Comparison of ENCODE assay signal across 18 cellular contexts in genomic region chr11:18312012-18312411, GRCh38. TPM values are rescaled to one million over a fixed set of nuclear protein-coding genes. Genes with fewer than 3 reads are reported as not detected.
A peak's percentile ranks its signal among the peaks of the same experiment; 100 is the strongest.
DNase-seq lines count a peak whose midpoint lies in the region; ATAC-seq and TF ChIP-seq lines count a peak whose summit lies in the region.
"Had no signal": no experiment of that assay in that cellular context is flagged by ENCODE, and none has a peak within 500 bp of the region (broad histone marks: within the 10 kb centered on the region; RNA-seq: fewer than 3 reads in every experiment).

No MANE protein-coding gene starts in this region.

- WGBS in esophagus, 2 donors: 50 to 65% methylated on average over 3 of the region's 3 CpGs

- H3F3A ChIP-seq in neural progenitor cell (ENCODE audit: low read depth): no peaks in the 10 kb centered on the region

- peak overlapping the region; percentile 76 for H3K27ac Mint-ChIP-seq in activated B cell treated with CpG ODN at 0.5 μM for 24 hours
- peak overlapping the region; percentile 94 for H3K27ac Mint-ChIP-seq in osteocyte (ENCODE audit: unreplicated experiment)
- H3K27ac Mint-ChIP-seq in neural progenitor cell: no peak overlapping the region
- H3K27ac Mint-ChIP-seq: activated CD4-positive, alpha-beta T cell treated with anti-CD3 and anti-CD28 coated beads, Interleukin-2, amount 10 ng/mL, durations not matched to agents 7 days and 5 days; stimulated activated naive CD8-positive, alpha-beta T cell treated with anti-CD3 and anti-CD28 coated beads, Interleukin-15, amount 100 ng/mL, for 72 hours had no signal

- H3K27me3 ChIP-seq in esophagus (ENCODE audit: control insufficient read depth in 1 of 2, insufficient read depth in 2 of 2, low read length in 2 of 2) (no peaks in the 10 kb centered on the region), neural progenitor cell (no peaks in the 10 kb centered on the region)

- H3K4me3 ChIP-seq in esophagus (ENCODE audit: low read depth in 1 of 2, low read length in 2 of 2) (no peak overlapping the region), neural progenitor cell (no peak overlapping the region)
- H3K4me3 ChIP-seq: SK-N-MC had no signal

- peaks cover 34% of the 10 kb centered on the region for H3K79me2 ChIP-seq in neural progenitor cell (ENCODE audit: low read depth)

- no peak overlapping the region for H3K4me2 ChIP-seq in neural progenitor cell

- H3K4me1 ChIP-seq in esophagus (ENCODE audit: control insufficient read depth in 2 of 2, insufficient read depth in 2 of 2, low read length in 1 of 2) (no peaks in the 10 kb centered on the region), neural progenitor cell (no peaks in the 10 kb centered on the region)

- intact Hi-C loops in activated B cell treated with CpG ODN at 0.5 μM for 24 hours (cut with micrococcal nuclease): no loop called here

- H3K36me3 ChIP-seq in esophagus (ENCODE audit: control insufficient read depth in 2 of 2, insufficient read depth in 2 of 2, low read length in 1 of 2) (peaks cover 0 to 4% of the 10 kb centered on the region in 2 donors), neural progenitor cell (no peaks in the 10 kb centered on the region)

- H3K9ac ChIP-seq in neural progenitor cell: no peak overlapping the region

- CTCF ChIA-PET in activated B cell treated with CpG ODN at 0.5 μM for 24 hours (lab: Charles Lee): no interaction called here

- no peaks in the 10 kb centered on the region for H3K9me3 Mint-ChIP-seq in activated B cell treated with CpG ODN at 0.5 μM for 24 hours
- no peaks in the 10 kb centered on the region for H3K9me3 Mint-ChIP-seq in osteocyte (ENCODE audit: unreplicated experiment)
- H3K9me3 Mint-ChIP-seq in neural progenitor cell: no peaks in the 10 kb centered on the region
- H3K9me3 Mint-ChIP-seq: activated CD4-positive, alpha-beta T cell treated with anti-CD3 and anti-CD28 coated beads, Interleukin-2, amount 10 ng/mL, durations not matched to agents 7 days and 5 days; stimulated activated naive CD8-positive, alpha-beta T cell treated with anti-CD3 and anti-CD28 coated beads, Interleukin-15, amount 100 ng/mL, for 72 hours had no signal

- no peaks in the 10 kb centered on the region for H3K9me3 ChIP-seq in esophagus (ENCODE audit: control insufficient read depth in 2 of 2, insufficient read depth in 1 of 2, low read depth in 1 of 2, low read length in 1 of 2)
- no peaks in the 10 kb centered on the region for H3K9me3 ChIP-seq in neural progenitor cell (ENCODE audit: low read depth)

- peaks cover 78% of the 10 kb centered on the region for H3K36me3 Mint-ChIP-seq in activated B cell treated with CpG ODN at 0.5 μM for 24 hours (ENCODE audit: low read depth)
- peaks cover 39% of the 10 kb centered on the region for H3K36me3 Mint-ChIP-seq in osteocyte (ENCODE audit: unreplicated experiment)
- peaks cover 7% of the 10 kb centered on the region for H3K36me3 Mint-ChIP-seq in neural progenitor cell

- H2AFZ ChIP-seq in neural progenitor cell (replicated peaks): no peak overlapping the region

- peaks cover 38% of the 10 kb centered on the region for H3K4me1 Mint-ChIP-seq in activated B cell treated with CpG ODN at 0.5 μM for 24 hours
- H3K4me1 Mint-ChIP-seq in osteocyte (ENCODE audit: unreplicated experiment): peaks cover 55% of the 10 kb centered on the region
- peaks cover 7% of the 10 kb centered on the region for H3K4me1 Mint-ChIP-seq in neural progenitor cell

- POLR2A ChIA-PET in activated B cell treated with CpG ODN at 0.5 μM for 24 hours (lab: Charles Lee): interaction anchor here (0.7 to 4.7 kb wide), 5 partner anchors 8 to 395 kb away, joined by 6 to 47 read pairs (median 13); partner anchors contain the start of genes GTF2H1, HPS5 and LDHA

- H4K20me1 ChIP-seq in neural progenitor cell (ENCODE audit: low read depth): peaks cover 7% of the 10 kb centered on the region

- H3K27ac ChIP-seq in esophagus (ENCODE audit: low read depth in 2 of 2, low read length in 1 of 2): peak overlapping the region; percentile 63 to 81
- H3K27ac ChIP-seq in neural progenitor cell: no peak overlapping the region

- no peak for TF ChIP-seq CTCF in activated B cell treated with CpG ODN at 0.5 μM for 24 hours (IDR thresholded peaks at IDR 0.05)
- TF ChIP-seq CTCF in osteocyte (IDR thresholded peaks at IDR 0.05): no peak
- TF ChIP-seq CTCF in neural progenitor cell (IDR thresholded peaks at IDR 0.05): no peak

- DNase-seq in AG08395 (ENCODE audit: low spot score) (peak; percentile 43), activated B cell treated with CpG ODN at 0.5 μM for 24 hours (no peak), osteocyte (ENCODE audit: extremely low spot score, unreplicated experiment) (no peak), DMS114 treated with DMSO at 0.1 percent for 48 hours (lab: John Stamatoyannopoulos, UW; ENCODE audit: unreplicated experiment) (no peak), CD1c-positive myeloid dendritic cell (ENCODE audit: extremely low spot score) (no peak), neural progenitor cell (ENCODE audit: low spot score) (no peak)
- DNase-seq: activated CD4-positive, alpha-beta T cell treated with anti-CD3 and anti-CD28 coated beads, Interleukin-2, amount 10 ng/mL, durations not matched to agents 7 days and 5 days; activated gamma-delta T cell treated with Interleukin-2 at 50 U/mL for 16 hours; kidney; NCI-H1105; NCI-H69; stimulated activated CD4-positive, alpha-beta T cell treated with anti-CD3 and anti-CD28 coated beads, Interleukin-2, amount 100 ng/mL, for 24 hours; stimulated activated naive CD8-positive, alpha-beta T cell treated with anti-CD3 and anti-CD28 coated beads, Interleukin-15, amount 100 ng/mL, for 72 hours had no signal

- H3K27me3 Mint-ChIP-seq in activated B cell treated with CpG ODN at 0.5 μM for 24 hours: no peaks in the 10 kb centered on the region
- H3K27me3 Mint-ChIP-seq in osteocyte (ENCODE audit: unreplicated experiment): no peaks in the 10 kb centered on the region
- no peaks in the 10 kb centered on the region for H3K27me3 Mint-ChIP-seq in neural progenitor cell (ENCODE audit: insufficient read depth, low read depth)
- H3K27me3 Mint-ChIP-seq: activated CD4-positive, alpha-beta T cell treated with anti-CD3 and anti-CD28 coated beads, Interleukin-2, amount 10 ng/mL, durations not matched to agents 7 days and 5 days; stimulated activated naive CD8-positive, alpha-beta T cell treated with anti-CD3 and anti-CD28 coated beads, Interleukin-15, amount 100 ng/mL, for 72 hours had no signal

- H3K4me3 Mint-ChIP-seq in activated B cell treated with CpG ODN at 0.5 μM for 24 hours (no peak overlapping the region), osteocyte (ENCODE audit: unreplicated experiment) (peak overlapping the region; percentile 35), neural progenitor cell (no peak overlapping the region)
- H3K4me3 Mint-ChIP-seq: activated CD4-positive, alpha-beta T cell treated with anti-CD3 and anti-CD28 coated beads, Interleukin-2, amount 10 ng/mL, durations not matched to agents 7 days and 5 days; stimulated activated naive CD8-positive, alpha-beta T cell treated with anti-CD3 and anti-CD28 coated beads, Interleukin-15, amount 100 ng/mL, for 72 hours had no signal

- ATAC-seq in activated B cell treated with CpG ODN at 0.5 μM for 24 hours (ENCODE audit: low read depth) (no peak), HG03565 (IDR thresholded peaks at IDR 0.05; ENCODE audit: unreplicated experiment) (no peak)
- ATAC-seq: stimulated activated naive CD8-positive, alpha-beta T cell treated with anti-CD3 and anti-CD28 coated beads, Interleukin-15, amount 100 ng/mL, for 72 hours had no signal

RNA-seq across cellular contexts. Expression of gene HPS5, which starts 9.9 kb away (rescaled TPM):
- total RNA-seq in activated B cell treated with CpG ODN at 0.5 μM for 24 hours (42.6 and 51.0 TPM in 2 replicates), osteocyte (68.9 and 76.3 TPM in 2 replicates), neural progenitor cell (ENCODE audit: low replicate concordance) (17.0 and 21.3 TPM in 2 replicates)
- 1 to 10 TPM; 6.6 to 6.9 TPM for polyA plus RNA-seq in esophagus

RNA-seq across cellular contexts. Expression of gene GTF2H1, which starts 10.4 kb away (rescaled TPM):
- total RNA-seq in activated B cell treated with CpG ODN at 0.5 μM for 24 hours (60.3 and 71.5 TPM in 2 replicates), osteocyte (91.1 and 95.1 TPM in 2 replicates), neural progenitor cell (ENCODE audit: low replicate concordance) (33.2 and 45.2 TPM in 2 replicates)
- polyA plus RNA-seq in esophagus: 10 to 100 TPM; 13.1 to 23.3 TPM

RNA-seq across cellular contexts. Expression of gene SAA1, which starts 45.9 kb away (rescaled TPM):
- total RNA-seq in activated B cell treated with CpG ODN at 0.5 μM for 24 hours (not detected in 2 replicates), osteocyte (not detected in 2 replicates), neural progenitor cell (ENCODE audit: low replicate concordance) (not detected in 2 replicates)
- polyA plus RNA-seq in esophagus: 10 to 100 TPM; 10.8 to 15.7 TPM
- total RNA-seq: activated CD4-positive, alpha-beta T cell treated with anti-CD3 and anti-CD28 coated beads, Interleukin-2, amount 10 ng/mL, durations not matched to agents 7 days and 5 days had no signal
- polyA plus RNA-seq: AG04450, neural cell had no signal
